1 cellular context compared by ENCODE assay signal in genomic region chr10:11746883-11747539, GRCh38.
TF ChIP-seq lines count a peak whose summit lies in the region.

No MANE protein-coding gene starts in this region.

TF ChIP-seq in HepG2, 621 proteins besides CTCF, POLR2A, EP300 and RAD21 (continued from another document):
- TF ChIP-seq MLXIP (CRISPR knock-in tag; IDR thresholded peaks at IDR 0.05; ENCODE audit: borderline replicate concordance) (no peak), SOX5 (CRISPR knock-in tag; IDR thresholded peaks at IDR 0.05; ENCODE audit: borderline replicate concordance) (no peak), ZNF207 (IDR thresholded peaks at IDR 0.05; ENCODE audit: borderline replicate concordance) (no peak), ZNF670 (CRISPR knock-in tag; IDR thresholded peaks at IDR 0.05; ENCODE audit: borderline replicate concordance) (no peak), FOXJ3 (CRISPR knock-in tag; IDR thresholded peaks at IDR 0.05; ENCODE audit: borderline replicate concordance) (no peak)
